Comparison of ENCODE assay signal across 13 cellular contexts in the genomic region with DNA sequence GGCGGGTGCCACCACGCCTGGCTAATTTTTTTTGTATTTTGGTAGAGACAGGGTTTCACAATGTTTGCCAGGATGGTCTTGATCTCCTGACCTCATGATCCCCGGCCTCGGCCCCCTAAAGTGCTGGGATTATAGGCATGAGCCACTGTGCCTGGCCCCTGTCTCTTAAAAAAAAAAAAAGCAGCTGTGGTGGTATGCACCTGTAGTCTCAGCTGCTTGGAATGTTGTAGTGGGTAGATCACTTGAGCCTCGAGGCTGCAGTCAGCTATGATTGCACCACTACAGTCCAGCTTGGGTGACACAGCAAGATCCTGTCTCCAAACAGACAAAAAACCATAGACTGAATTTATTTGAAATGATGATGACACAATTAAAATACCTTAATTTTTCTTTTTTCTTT. TPM values are rescaled to one million over a fixed set of nuclear protein-coding genes. Genes with fewer than 3 reads are reported as not detected.
DNase-seq lines count a peak whose midpoint lies in the region; ATAC-seq, FAIRE-seq and TF ChIP-seq lines count a peak whose summit lies in the region.
"Had no signal": no experiment of that assay in that cellular context is flagged by ENCODE, and none has a peak within 500 bp of the region (broad histone marks: within the 10 kb centered on the region; RNA-seq: fewer than 3 reads in every experiment).

No MANE protein-coding gene starts in this region.

- H3K36me3 ChIP-seq in RWPE2 (ENCODE audit: low read depth) (peaks cover 56% of the 10 kb centered on the region), smooth muscle cell (ENCODE audit: low read depth) (peaks cover 1% of the 10 kb centered on the region), small intestine (ENCODE audit: control insufficient read depth in 2 of 2, insufficient read depth in 2 of 2, low read length in 2 of 2) (peaks cover 2 to 4% of the 10 kb centered on the region in 2 donors)

- H3K27me3 Mint-ChIP-seq in immature natural killer cell (ENCODE audit: low read depth in 3 of 3) = peaks cover 0 to 1% (median under 1%) of the 10 kb centered on the region in 3 donors
- H3K27me3 Mint-ChIP-seq: naive thymus-derived CD4-positive, alpha-beta T cell; stimulated activated naive CD8-positive, alpha-beta T cell treated with anti-CD3 and anti-CD28 coated beads, Interleukin-15, Interleukin-2, amounts not matched to agents 100 ng/mL and 50 ng/mL, for 24 hours had no signal

- peaks cover 2 to 3% (median 2%) of the 10 kb centered on the region in 3 donors for H3K36me3 Mint-ChIP-seq in immature natural killer cell

- H3K4me3 ChIP-seq in RWPE2 (ENCODE audit: severe bottlenecking) (no peak overlapping the region), fibroblast of mammary gland (ENCODE audit: control insufficient read depth, low read depth, low read length) (no peak overlapping the region), smooth muscle cell (no peak overlapping the region), small intestine (ENCODE audit: low read depth in 1 of 2, low read length in 2 of 2) (no peak overlapping the region)
- H3K4me3 ChIP-seq: body of pancreas, heart right ventricle had no signal

- H3K4me1 ChIP-seq in RWPE2 (ENCODE audit: insufficient read depth, poor library complexity, severe bottlenecking) = peaks cover 13% of the 10 kb centered on the region
- no peaks in the 10 kb centered on the region for H3K4me1 ChIP-seq in smooth muscle cell (ENCODE audit: low read depth)
- no peaks in the 10 kb centered on the region for H3K4me1 ChIP-seq in small intestine (ENCODE audit: control insufficient read depth in 2 of 2, insufficient read depth in 1 of 2, low read depth in 1 of 2, low read length in 1 of 2)
- H3K4me1 ChIP-seq: body of pancreas, heart right ventricle had no signal

- TF ChIP-seq CTCF in RWPE2 (IDR thresholded peaks at IDR 0.05; ENCODE audit: poor library complexity, severe bottlenecking) (no peak), fibroblast of mammary gland (conservative IDR thresholded peaks at IDR 0.05; ENCODE audit: control insufficient read depth, insufficient read depth, low read depth, low read length) (no peak), smooth muscle cell (IDR thresholded peaks at IDR 0.05; ENCODE audit: borderline replicate concordance, insufficient read depth, poor library complexity, severe bottlenecking) (no peak)

- peaks cover 26% of the 10 kb centered on the region for H3K79me2 ChIP-seq in smooth muscle cell (ENCODE audit: low read depth)

- peak overlapping the region; percentile 57 for H3K4me2 ChIP-seq in smooth muscle cell

- H3K27ac ChIP-seq in RWPE2 (ENCODE audit: poor library complexity, severe bottlenecking) = peak overlapping the region; percentile 60
- peak overlapping the region; percentile 91 for H3K27ac ChIP-seq in smooth muscle cell (ENCODE audit: low read depth)
- H3K27ac ChIP-seq in small intestine (ENCODE audit: low read depth in 1 of 2, low read length in 1 of 2) = no peak overlapping the region
- H3K27ac ChIP-seq: body of pancreas, heart right ventricle had no signal

- peaks cover 69% of the 10 kb centered on the region for H4K20me1 ChIP-seq in smooth muscle cell (ENCODE audit: low read depth)

- DNase-seq in H4 (ENCODE audit: low spot score) = peak; percentile 94
- no peak for DNase-seq in RWPE2 (ENCODE audit: low spot score)
- DNase-seq in fibroblast of mammary gland (ENCODE audit: low read depth) = peak; percentile 91
- DNase-seq in smooth muscle cell (lab: John Stamatoyannopoulos, UW; ENCODE audit: unreplicated experiment) = no peak
- DNase-seq in UCSD-AML1 (lab: John Stamatoyannopoulos, UW; ENCODE audit: unreplicated experiment) = no peak
- no peak for DNase-seq in small intestine
- no peak for DNase-seq in immature natural killer cell
- DNase-seq: body of pancreas; heart right ventricle; naive thymus-derived CD4-positive, alpha-beta T cell; NCI-H2227 treated with DMSO at 0.1 percent for 48 hours had no signal

- H3F3A ChIP-seq in smooth muscle cell (ENCODE audit: low read depth) = peaks cover 8% of the 10 kb centered on the region

- H3K27me3 ChIP-seq in RWPE2 (ENCODE audit: insufficient read depth, poor library complexity, severe bottlenecking) (no peaks in the 10 kb centered on the region), smooth muscle cell (ENCODE audit: low read depth) (no peaks in the 10 kb centered on the region), small intestine (ENCODE audit: control insufficient read depth in 2 of 2, insufficient read depth in 2 of 2, low read length in 2 of 2) (no peaks in the 10 kb centered on the region)
- H3K27me3 ChIP-seq: body of pancreas, heart right ventricle had no signal

- H3K9ac ChIP-seq in smooth muscle cell (ENCODE audit: low read depth) = no peak overlapping the region

- no peak for FAIRE-seq in small intestine (lab: Jason Lieb, UNC)
- FAIRE-seq: G401.6 had no signal

- H2AFZ ChIP-seq in smooth muscle cell (ENCODE audit: low read depth) = no peak overlapping the region

- H3K4me3 Mint-ChIP-seq in immature natural killer cell = no peak overlapping the region
- H3K4me3 Mint-ChIP-seq: naive thymus-derived CD4-positive, alpha-beta T cell; stimulated activated naive CD8-positive, alpha-beta T cell treated with anti-CD3 and anti-CD28 coated beads, Interleukin-15, Interleukin-2, amounts not matched to agents 100 ng/mL and 50 ng/mL, for 24 hours had no signal

- WGBS in smooth muscle cell (ENCODE audit: low lambda C conversion rate) = 52% methylated on average over 5 of the region's 5 CpGs
- 89 to 98% (median 92%) methylated on average over 5 of the region's 5 CpGs for WGBS in small intestine, 3 donors

- no peak overlapping the region for H3K27ac Mint-ChIP-seq in immature natural killer cell
- H3K27ac Mint-ChIP-seq: stimulated activated naive CD8-positive, alpha-beta T cell treated with anti-CD3 and anti-CD28 coated beads, Interleukin-15, Interleukin-2, amounts not matched to agents 100 ng/mL and 50 ng/mL, for 24 hours had no signal

- H3K9me3 Mint-ChIP-seq in immature natural killer cell = no peaks in the 10 kb centered on the region
- H3K9me3 Mint-ChIP-seq: naive thymus-derived CD4-positive, alpha-beta T cell; stimulated activated naive CD8-positive, alpha-beta T cell treated with anti-CD3 and anti-CD28 coated beads, Interleukin-15, Interleukin-2, amounts not matched to agents 100 ng/mL and 50 ng/mL, for 24 hours had no signal

- no peaks in the 10 kb centered on the region for H3K9me3 ChIP-seq in RWPE2 (ENCODE audit: severe bottlenecking)
- no peaks in the 10 kb centered on the region for H3K9me3 ChIP-seq in smooth muscle cell (replicated peaks; ENCODE audit: low read depth)
- no peaks in the 10 kb centered on the region for H3K9me3 ChIP-seq in small intestine (ENCODE audit: control insufficient read depth, low read depth)
- H3K9me3 ChIP-seq: body of pancreas, heart right ventricle had no signal

- ATAC-seq in RWPE2 (ENCODE audit: low read depth) = peak; percentile 99
- ATAC-seq: body of pancreas; heart right ventricle; naive thymus-derived CD4-positive, alpha-beta T cell had no signal

- peaks cover 10 to 18% of the 10 kb centered on the region in 2 donors for H3K4me1 Mint-ChIP-seq in immature natural killer cell

RNA-seq across cellular contexts. Expression of a gene that starts 24.3 kb away (rescaled TPM):
- total RNA-seq in H4 (2014; rRNA removed; shearing (Covaris generic)) = 15.5 and 16.4 TPM in 2 replicates
- total RNA-seq in smooth muscle cell = 31.9 and 37.7 TPM in 2 replicates
- polyA plus RNA-seq in smooth muscle cell = 5.8 and 7.1 TPM in 2 replicates
- 10 to 100 TPM in 1 of 3 donors, 1 to 10 TPM in 2; 6.2 to 15.5 (median 7.2) TPM for polyA plus RNA-seq in small intestine
- 1 to 10 TPM in 2 of 3 donors, under 1 TPM in 1; 0.12 to 5.9 (median 1.7) TPM for polyA plus RNA-seq in immature natural killer cell

RNA-seq across cellular contexts. Expression of a gene that starts 34.5 kb away (rescaled TPM):
- total RNA-seq in H4 (2014; rRNA removed; shearing (Covaris generic)) = 12.8 and 14.2 TPM in 2 replicates
- 20.7 and 25.3 TPM in 2 replicates for total RNA-seq in smooth muscle cell
- polyA plus RNA-seq in smooth muscle cell (9.5 and 11.2 TPM in 2 replicates), small intestine (10 to 100 TPM in 1 of 3 donors, 1 to 10 TPM in 2; 4.5 to 13.8 (median 6.2) TPM), immature natural killer cell (10 to 100 TPM in 2 of 3 donors, 1 to 10 TPM in 1; 8.6 to 27.2 (median 12.0) TPM)

Comparison
In these comparisons a context has a peak if more than half of its experiments do, and no peak if none do; other contexts are left out.
1. DNase-seq: peak in H4 (single experiment) and fibroblast of mammary gland (single experiment); none in RWPE2 (single experiment), smooth muscle cell (single experiment), UCSD-AML1 (single experiment), small intestine (single experiment) and immature natural killer cell (0 of 3).
2. H3K27ac ChIP-seq: peak in RWPE2 (single experiment) and smooth muscle cell (single experiment); none in small intestine (0 of 2).